Comparison of ENCODE assay signal across 20 cellular contexts in the genomic region with DNA sequence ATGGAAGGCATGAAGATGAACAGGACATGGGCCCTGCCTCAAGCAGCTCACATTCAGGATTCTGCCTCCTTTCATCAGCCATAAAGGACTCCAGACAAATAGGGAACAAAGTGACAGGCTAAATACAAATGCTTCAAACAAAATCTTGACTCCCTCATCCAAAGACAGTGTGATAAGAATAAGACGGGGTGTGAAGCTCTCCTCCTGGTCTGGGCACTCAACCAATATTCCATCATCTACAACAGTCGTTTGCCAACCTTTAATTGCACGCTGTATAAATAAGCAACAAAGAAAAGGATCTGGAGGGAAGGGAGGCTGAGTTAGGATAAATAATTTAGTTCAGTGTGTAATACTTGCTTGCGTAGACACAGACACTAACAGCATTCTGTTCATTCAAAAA. TPM values are rescaled to one million over a fixed set of nuclear protein-coding genes. Genes with fewer than 3 reads are reported as not detected.
A peak's percentile ranks its signal among the peaks of the same experiment; 100 is the strongest.
DNase-seq lines count a peak whose midpoint lies in the region; ATAC-seq and TF ChIP-seq lines count a peak whose summit lies in the region.
"Had no signal": no experiment of that assay in that cellular context is flagged by ENCODE, and none has a peak within 500 bp of the region (broad histone marks: within the 10 kb centered on the region; RNA-seq: fewer than 3 reads in every experiment).

No MANE protein-coding gene starts in this region.

- ATAC-seq in omental fat pad (ENCODE audit: low FRiP score) (peak; percentile 71), GM18519 (IDR thresholded peaks at IDR 0.05; ENCODE audit: low FRiP score, unreplicated experiment) (no peak)
- ATAC-seq: A549, HCT116, HepG2 had no signal

- TF ChIP-seq CTCF in omental fat pad (IDR thresholded peaks at IDR 0.05), result no peak

- DNase-seq in NCI-H1105 treated with DMSO at 0.1 percent for 48 hours (lab: John Stamatoyannopoulos, UW) (peak; percentile 50), NCI-H1105 (lab: John Stamatoyannopoulos, UW) (no peak), COR-L47 (lab: John Stamatoyannopoulos, UW) (peak; percentile 57), NCI-H446 treated with DMSO at 0.1 percent for 48 hours (lab: John Stamatoyannopoulos, UW) (peak; percentile 82), omental fat pad (ENCODE audit: low spot score) (no peak), NCI-H748 treated with DMSO at 0.1 percent for 48 hours (lab: John Stamatoyannopoulos, UW) (no peak), NCI-H2171 (lab: John Stamatoyannopoulos, UW) (no peak)
- DNase-seq: AML-193; CD4-positive, alpha-beta T cell; DMS153; DMS79; GDM1; GOT3; H7; HFFc6 had no signal

RNA-seq across cellular contexts. Expression of gene CCDC54, which starts 5.4 kb away (rescaled TPM):
- total RNA-seq in omental fat pad, result not detected
- total RNA-seq: CD4-positive, alpha-beta T cell; Daoy; H7; HepG2; HFFc6 had no signal

Comparison
In these comparisons a context has a peak if more than half of its experiments do, and no peak if none do; other contexts are left out.
1. DNase-seq: peak in NCI-H1105 treated with DMSO at 0.1 percent for 48 hours (single experiment), COR-L47 (single experiment) and NCI-H446 treated with DMSO at 0.1 percent for 48 hours (single experiment); none in NCI-H1105 (single experiment), omental fat pad (single experiment), NCI-H748 treated with DMSO at 0.1 percent for 48 hours (single experiment) and NCI-H2171 (single experiment).